Comparison of ENCODE assay signal across 8 cellular contexts in genomic region chr5:66554211-66554610, GRCh38. TPM values are rescaled to one million over a fixed set of nuclear protein-coding genes. Genes with fewer than 3 reads are reported as not detected.
DNase-seq lines count a peak whose midpoint lies in the region; ATAC-seq, FAIRE-seq and TF ChIP-seq lines count a peak whose summit lies in the region.

No MANE protein-coding gene starts in this region.

- peak overlapping the region; percentile 26 to 34 for H3K27ac Mint-ChIP-seq in activated naive CD4-positive, alpha-beta T cell treated with anti-CD3 and anti-CD28 coated beads, Interleukin-2, amount 50 U/mL, for 72 hours
- peak overlapping the region; percentile 78 for H3K27ac Mint-ChIP-seq in stimulated activated memory B cell treated with anti-CD40 and anti-IgM and Interleukin-4, amounts not matched to agents 10 μg/mL and 1 μg/mL and 100 μg/mL, for 72 hours

- H3K27me3 Mint-ChIP-seq in stimulated activated memory B cell treated with anti-CD40 and anti-IgM and Interleukin-4, amounts not matched to agents 10 μg/mL and 1 μg/mL and 100 μg/mL, for 72 hours: no peaks in the 10 kb centered on the region

- peaks cover 2 to 8% of the 10 kb centered on the region in 2 donors for H3K9me3 Mint-ChIP-seq in activated naive CD4-positive, alpha-beta T cell treated with anti-CD3 and anti-CD28 coated beads, Interleukin-2, amount 50 U/mL, for 72 hours
- peaks cover 4% of the 10 kb centered on the region for H3K9me3 Mint-ChIP-seq in stimulated activated memory B cell treated with anti-CD40 and anti-IgM and Interleukin-4, amounts not matched to agents 10 μg/mL and 1 μg/mL and 100 μg/mL, for 72 hours

- peaks cover 41% of the 10 kb centered on the region for H3K4me1 Mint-ChIP-seq in stimulated activated memory B cell treated with anti-CD40 and anti-IgM and Interleukin-4, amounts not matched to agents 10 μg/mL and 1 μg/mL and 100 μg/mL, for 72 hours

- in situ Hi-C loops in GM13977 (cut with MboI; ENCODE audit: low pct_unique_long_range_greater_than_20kb, low sequenced_read_pairs, unreplicated experiment): no loop called here

- DNase-seq in GM13977 (ENCODE audit: low spot score) (peak; percentile 61), HTR-8/SVneo (ENCODE audit: insufficient read length, low spot score) (peak; percentile 21), DMS153 treated with DMSO at 0.1 percent for 48 hours (lab: John Stamatoyannopoulos, UW; ENCODE audit: unreplicated experiment) (no peak), 8988T (no peak), amygdala (lab: John Stamatoyannopoulos, UW) (no peak)
- peak in 1 of 2 donors; percentile 40 for DNase-seq in activated naive CD4-positive, alpha-beta T cell treated with anti-CD3 and anti-CD28 coated beads, Interleukin-2, amount 50 U/mL, for 72 hours (ENCODE audit: low spot score in 2 of 2)

- ATAC-seq in GM21528 (IDR thresholded peaks at IDR 0.05; ENCODE audit: low FRiP score, unreplicated experiment): peak; percentile 96
- peak; percentile 89 to 95 for ATAC-seq in activated naive CD4-positive, alpha-beta T cell treated with anti-CD3 and anti-CD28 coated beads, Interleukin-2, amount 50 U/mL, for 72 hours
- peak; percentile 99 for ATAC-seq in stimulated activated memory B cell treated with anti-CD40 and anti-IgM and Interleukin-4, amounts not matched to agents 10 μg/mL and 1 μg/mL and 100 μg/mL, for 72 hours

- FAIRE-seq in HTR-8/SVneo (lab: Jason Lieb, UNC): no peak

- H3K4me3 Mint-ChIP-seq in stimulated activated memory B cell treated with anti-CD40 and anti-IgM and Interleukin-4, amounts not matched to agents 10 μg/mL and 1 μg/mL and 100 μg/mL, for 72 hours: peak overlapping the region; percentile 5

- peaks cover 4 to 24% of the 10 kb centered on the region in 2 donors for H3K36me3 Mint-ChIP-seq in activated naive CD4-positive, alpha-beta T cell treated with anti-CD3 and anti-CD28 coated beads, Interleukin-2, amount 50 U/mL, for 72 hours
- H3K36me3 Mint-ChIP-seq in stimulated activated memory B cell treated with anti-CD40 and anti-IgM and Interleukin-4, amounts not matched to agents 10 μg/mL and 1 μg/mL and 100 μg/mL, for 72 hours: peaks cover 3% of the 10 kb centered on the region

- no peak for TF ChIP-seq CTCF in GM13977 (IDR thresholded peaks at IDR 0.05; ENCODE audit: extremely low read depth, insufficient read depth, missing control alignments)

RNA-seq across cellular contexts. Expression of gene MAST4, which starts 42.0 kb away (rescaled TPM):
- 10 to 100 TPM; 29.5 to 41.7 TPM for total RNA-seq in activated naive CD4-positive, alpha-beta T cell treated with anti-CD3 and anti-CD28 coated beads, Interleukin-2, amount 50 U/mL, for 72 hours

Comparison
In these comparisons a context has a peak if more than half of its experiments do, and no peak if none do; other contexts are left out.
1. DNase-seq: peak in GM13977 (single experiment) and HTR-8/SVneo (single experiment); none in DMS153 treated with DMSO at 0.1 percent for 48 hours (single experiment), 8988T (single experiment) and amygdala (0 of 56).
2. Peak in every context shown above with its lines, with median percentiles within 50 percentile points of each other: ATAC-seq.